ENCODE assay signal across 31 cellular contexts in the genomic region with DNA sequence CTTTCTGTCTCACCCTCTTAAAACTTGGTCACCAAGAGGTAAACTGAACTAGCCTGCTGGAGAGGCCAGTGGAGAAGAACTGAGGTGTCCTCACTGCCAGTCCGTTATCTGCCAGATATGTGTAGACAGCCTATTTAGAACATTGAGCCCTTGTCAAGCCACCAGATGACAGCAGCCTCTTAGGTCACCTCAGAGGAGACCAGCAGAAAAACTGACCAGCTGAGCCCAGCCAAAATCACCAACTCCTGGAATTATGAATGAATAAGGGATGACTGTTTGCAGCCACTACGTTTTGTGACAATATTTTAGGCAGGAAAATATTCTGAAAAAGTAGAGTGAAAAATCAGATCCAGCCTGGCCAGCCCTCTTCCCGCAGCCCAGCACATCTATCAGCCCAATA.
"Had no signal": no experiment of that assay in that cellular context is flagged by ENCODE, and none has a peak within 500 bp of the region (broad histone marks: within the 10 kb centered on the region; RNA-seq: fewer than 3 reads in every experiment).

No MANE protein-coding gene starts in this region.

- DNase-seq: natural killer cell; occipital lobe; ovary; posterior cingulate gyrus; psoas muscle; right cardiac atrium; spleen; stimulated activated CD4-positive, alpha-beta T cell treated with anti-CD3 and anti-CD28 coated beads, Interleukin-12 subunit alpha, Interleukin-12 subunit beta, amount 100 ng/mL, for 4 hours; stimulated activated CD4-positive, alpha-beta T cell treated with anti-CD3 and anti-CD28 coated beads, Interleukin-1b, Interleukin-23, amount 100 ng/mL, for 48 hours; stimulated activated CD4-positive, alpha-beta T cell treated with anti-CD3 and anti-CD28 coated beads, Interleukin-4, amount 100 ng/mL, for 1 hour; stimulated activated CD4-positive, alpha-beta T cell treated with anti-CD3 and anti-CD28 coated beads, Interleukin-4, amount 100 ng/mL, for 4 hours; stimulated activated CD8-positive, alpha-beta memory T cell treated with anti-CD3 and anti-CD28 coated beads, Interleukin-4, amount 100 ng/mL, for 48 hours; stimulated activated naive CD4-positive, alpha-beta T cell; stimulated activated naive CD8-positive, alpha-beta T cell treated with anti-CD3 and anti-CD28 coated beads, Interleukin-15, amount 100 ng/mL, for 72 hours; stimulated activated naive CD8-positive, alpha-beta T cell treated with anti-CD3 and anti-CD28 coated beads, Interleukin-15, Interleukin-2, amounts not matched to agents 100 U/mL and 50 U/mL, for 24 hours; substantia nigra; testis; tibial artery; transverse colon; upper lobe of right lung; uterus had no signal

- H3K27ac Mint-ChIP-seq: natural killer cell; nephron; neural progenitor cell; progenitor cell of endocrine pancreas; stimulated activated memory B cell treated with anti-CD40 and anti-IgM and Interleukin-4, amounts not matched to agents 10 μg/mL and 1 μg/mL and 100 μg/mL, for 72 hours; stimulated activated naive CD8-positive, alpha-beta T cell treated with anti-CD3 and anti-CD28 coated beads, Interleukin-15, amount 100 ng/mL, for 72 hours; type B pancreatic cell had no signal

- H3K9ac ChIP-seq: neural progenitor cell, parathyroid adenoma had no signal

- H3K4me1 ChIP-seq: neural progenitor cell, parathyroid adenoma, psoas muscle, spleen, suprapubic skin, testis, transverse colon, upper lobe of right lung, uterus had no signal

- ATAC-seq: natural killer cell; psoas muscle; right cardiac atrium; sciatic nerve; stimulated activated memory B cell treated with anti-CD40 and anti-IgM and Interleukin-4, amounts not matched to agents 10 μg/mL and 1 μg/mL and 100 μg/mL, for 72 hours; stimulated activated naive CD8-positive, alpha-beta T cell treated with anti-CD3 and anti-CD28 coated beads, Interleukin-15, amount 100 ng/mL, for 72 hours; stimulated activated naive CD8-positive, alpha-beta T cell treated with anti-CD3 and anti-CD28 coated beads, Interleukin-15, Interleukin-2, amounts not matched to agents 100 U/mL and 50 U/mL, for 24 hours; upper lobe of right lung had no signal

- H3K4me1 Mint-ChIP-seq: natural killer cell; nephron; neural progenitor cell; stimulated activated memory B cell treated with anti-CD40 and anti-IgM and Interleukin-4, amounts not matched to agents 10 μg/mL and 1 μg/mL and 100 μg/mL, for 72 hours; stimulated activated naive CD8-positive, alpha-beta T cell treated with anti-CD3 and anti-CD28 coated beads, Interleukin-15, amount 100 ng/mL, for 72 hours had no signal

- H3K9me3 Mint-ChIP-seq: natural killer cell; nephron; neural progenitor cell; stimulated activated memory B cell treated with anti-CD40 and anti-IgM and Interleukin-4, amounts not matched to agents 10 μg/mL and 1 μg/mL and 100 μg/mL, for 72 hours; stimulated activated naive CD8-positive, alpha-beta T cell treated with anti-CD3 and anti-CD28 coated beads, Interleukin-15, amount 100 ng/mL, for 72 hours; type B pancreatic cell had no signal

- H3K27me3 Mint-ChIP-seq: progenitor cell of endocrine pancreas; stimulated activated memory B cell treated with anti-CD40 and anti-IgM and Interleukin-4, amounts not matched to agents 10 μg/mL and 1 μg/mL and 100 μg/mL, for 72 hours; stimulated activated naive CD8-positive, alpha-beta T cell treated with anti-CD3 and anti-CD28 coated beads, Interleukin-15, amount 100 ng/mL, for 72 hours; type B pancreatic cell had no signal

- H3K79me2 ChIP-seq: parathyroid adenoma had no signal

- H3K9me3 ChIP-seq: ovary, psoas muscle, spleen, suprapubic skin, testis, tibial artery, transverse colon, upper lobe of right lung, uterus had no signal

- H3K36me3 ChIP-seq: neural progenitor cell, ovary, spleen, suprapubic skin, tibial artery, transverse colon, upper lobe of right lung, uterus had no signal

- H3K4me2 ChIP-seq: neural progenitor cell, smooth muscle cell had no signal

- H3K27ac ChIP-seq: neural progenitor cell, ovary, parathyroid adenoma, psoas muscle, skin epidermis, spleen, suprapubic skin, testis, tibial artery, transverse colon, upper lobe of right lung, uterus had no signal

- H3K4me3 Mint-ChIP-seq: natural killer cell; nephron; neural progenitor cell; stimulated activated memory B cell treated with anti-CD40 and anti-IgM and Interleukin-4, amounts not matched to agents 10 μg/mL and 1 μg/mL and 100 μg/mL, for 72 hours; stimulated activated naive CD8-positive, alpha-beta T cell treated with anti-CD3 and anti-CD28 coated beads, Interleukin-15, amount 100 ng/mL, for 72 hours; type B pancreatic cell had no signal

- H3K4me3 ChIP-seq: neural progenitor cell, ovary, psoas muscle, skin epidermis, smooth muscle cell, spleen, suprapubic skin, testis, tibial artery, transverse colon, upper lobe of right lung, uterus had no signal

- H3K27me3 ChIP-seq: neural progenitor cell, ovary, spleen, suprapubic skin, testis, tibial artery, transverse colon, upper lobe of right lung, uterus had no signal

- H3K36me3 Mint-ChIP-seq: natural killer cell; neural progenitor cell; stimulated activated memory B cell treated with anti-CD40 and anti-IgM and Interleukin-4, amounts not matched to agents 10 μg/mL and 1 μg/mL and 100 μg/mL, for 72 hours had no signal

- H2AFZ ChIP-seq: neural progenitor cell, parathyroid adenoma had no signal
